ENCODE assay signal across 7 cellular contexts in the genomic region with DNA sequence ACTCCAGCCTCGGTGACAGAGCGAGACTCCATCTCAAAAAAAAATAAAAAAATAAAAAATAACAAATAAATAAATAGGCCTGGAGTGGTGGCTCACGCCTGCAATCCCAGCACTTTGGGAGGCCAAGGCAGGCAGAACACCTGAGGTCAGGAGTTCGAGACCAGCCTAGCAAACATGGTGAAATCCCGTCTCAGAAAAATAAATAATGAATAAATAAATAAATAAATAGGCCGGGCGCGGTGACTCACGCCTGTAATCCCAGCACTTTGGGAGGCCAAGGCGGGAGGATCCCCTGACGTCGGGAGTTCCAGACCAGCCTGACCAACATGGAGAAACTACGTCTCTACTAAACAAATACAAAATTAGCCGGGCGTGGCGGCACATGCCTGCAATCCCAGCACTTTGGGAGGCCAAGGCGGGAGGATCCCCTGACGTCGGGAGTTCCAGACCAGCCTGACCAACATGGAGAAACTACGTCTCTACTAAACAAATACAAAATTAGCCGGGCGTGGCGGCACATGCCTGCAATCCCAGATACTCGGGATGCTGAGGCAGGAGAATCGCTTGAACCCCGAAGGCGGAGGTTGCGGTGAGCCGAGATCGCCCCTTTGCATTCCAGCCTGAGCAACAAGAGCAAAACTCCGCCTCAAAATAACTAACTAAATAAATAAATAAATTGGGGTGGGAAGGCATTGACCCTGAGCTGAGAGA. TPM values are rescaled to one million over a fixed set of nuclear protein-coding genes. Genes with fewer than 3 reads are reported as not detected.
DNase-seq lines count a peak whose midpoint lies in the region; ATAC-seq and TF ChIP-seq lines count a peak whose summit lies in the region.
"Not testable (repeated sequence)": the region's sequence is repeated elsewhere in the genome, so short reads cannot be mapped to it uniquely, and the experiment has no call there.
"Had no signal": no experiment of that assay in that cellular context is flagged by ENCODE, and none has a peak within 500 bp of the region (broad histone marks: within the 10 kb centered on the region; RNA-seq: fewer than 3 reads in every experiment).

No MANE protein-coding gene starts in this region.

- H3K27ac Mint-ChIP-seq in CD4-positive, alpha-beta T cell, result peak overlapping the region; percentile 98
- peak overlapping the region; percentile 98 for H3K27ac Mint-ChIP-seq in activated naive CD8-positive, alpha-beta T cell

- intact Hi-C loops in CD4-positive, alpha-beta T cell (cut with DNase I, micrococcal nuclease), result loop anchor here (1.0 to 5.0 kb wide), 3 partner anchors 13 to 101 kb away; partner anchors contain the start of gene FTL (in 1 of the 2)
- intact Hi-C loops in Panc1 (cut with micrococcal nuclease; ENCODE audit: unreplicated experiment), result not testable (repeated sequence)
- intact Hi-C loops in esophagus muscularis mucosa (cut with DNase I) (loop anchor here (5.0 kb wide), 1 partner anchor 96 kb away; the partner anchor contains the start of gene FTL), spleen (cut with DNase I; ENCODE audit: low total_unique reads) (loop anchor here (10.0 kb wide), 1 partner anchor 93 kb away; the partner anchor contains the start of gene FTL)

- not testable (repeated sequence) for ATAC-seq in CD4-positive, alpha-beta T cell (ENCODE audit: poor library complexity); Panc1

- not testable (repeated sequence) for H3K27ac ChIP-seq in CD4-positive, alpha-beta T cell (ENCODE audit: low read depth, low read length)
- H3K27ac ChIP-seq in Panc1 (ENCODE audit: low read length), result peak overlapping the region; percentile 65; the same call in 1 of the 2 replicates
- H3K27ac ChIP-seq in esophagus muscularis mucosa (replicated peaks in 1 of 4), result peak overlapping the region; percentile 94 to 100 (median 98)
- H3K27ac ChIP-seq in muscle layer of colon (ENCODE audit: low read depth, low read length), result peak overlapping the region; percentile 100
- peak overlapping the region in 7 of 8 donors; percentile 96 to 100 (median 100) for H3K27ac ChIP-seq in spleen

- H3K9me3 Mint-ChIP-seq in CD4-positive, alpha-beta T cell; activated naive CD8-positive, alpha-beta T cell (ENCODE audit: low read depth): not testable (repeated sequence)

- H3K4me1 ChIP-seq in Panc1 (ENCODE audit: control insufficient read depth, insufficient read depth, low read length) (peaks cover 16% of the 10 kb centered on the region), esophagus muscularis mucosa (peaks cover 41 to 67% (median 64%) of the 10 kb centered on the region in 4 donors), muscle layer of colon (ENCODE audit: insufficient read depth, low read length) (peaks cover 43% of the 10 kb centered on the region), spleen (peaks cover 35 to 68% (median 45%) of the 10 kb centered on the region in 6 donors)

- not testable (repeated sequence) for H3K27me3 ChIP-seq in CD4-positive, alpha-beta T cell (ENCODE audit: control insufficient read depth, insufficient read depth, low read length); Panc1 (ENCODE audit: control insufficient read depth, insufficient read depth, low read length); esophagus muscularis mucosa; muscle layer of colon (ENCODE audit: control insufficient read depth in 1 of 2, insufficient read depth in 2 of 2, low read length in 2 of 2); spleen (replicated peaks in 1 of 7)

- peaks cover 45% of the 10 kb centered on the region for H3K4me1 Mint-ChIP-seq in CD4-positive, alpha-beta T cell (ENCODE audit: low read depth)
- peaks cover 31% of the 10 kb centered on the region for H3K4me1 Mint-ChIP-seq in activated naive CD8-positive, alpha-beta T cell (ENCODE audit: low read depth)

- peak overlapping the region; percentile 45 to 99 for H3K4me3 ChIP-seq in Panc1 (ENCODE audit: low read depth in 2 of 2, low read length in 2 of 2)
- H3K4me3 ChIP-seq in esophagus muscularis mucosa, result peak overlapping the region; percentile 64 to 95 (median 80)
- H3K4me3 ChIP-seq in muscle layer of colon (ENCODE audit: low read depth in 1 of 2, low read length in 2 of 2), result peak overlapping the region in 1 of 2 donors; percentile 99
- H3K4me3 ChIP-seq in spleen, result peak overlapping the region in 6 of 8 donors; percentile 60 to 90 (median 85)

- TF ChIP-seq POLR2A in esophagus muscularis mucosa (IDR thresholded peaks at IDR 0.05; ENCODE audit: low read depth); spleen (IDR thresholded peaks at IDR 0.05): not testable (repeated sequence)

- TF ChIP-seq EP300 in esophagus muscularis mucosa (IDR thresholded peaks at IDR 0.05), result not testable (repeated sequence)

- H3K27me3 Mint-ChIP-seq in CD4-positive, alpha-beta T cell; activated naive CD8-positive, alpha-beta T cell: not testable (repeated sequence)

- peaks cover 45% of the 10 kb centered on the region for H3K36me3 Mint-ChIP-seq in CD4-positive, alpha-beta T cell (ENCODE audit: low read depth)
- H3K36me3 Mint-ChIP-seq in activated naive CD8-positive, alpha-beta T cell, result peaks cover 20% of the 10 kb centered on the region

- peak overlapping the region; percentile 96 for H3K4me3 Mint-ChIP-seq in CD4-positive, alpha-beta T cell
- peak overlapping the region; percentile 99 for H3K4me3 Mint-ChIP-seq in activated naive CD8-positive, alpha-beta T cell

- 84% methylated on average over 31 of the region's 31 CpGs for WGBS in esophagus muscularis mucosa
- WGBS in spleen, 5 donors, result 83 to 92% (median 87%) methylated on average over 24 to 31 of the region's 31 CpGs

- not testable (repeated sequence) for BruUV-seq in Panc1 (replicated peaks; lab: Mats Ljungman, UMichigan)

- CTCF ChIA-PET in CD4-positive, alpha-beta T cell (lab: Charles Lee), result interaction anchor here (0.7 to 2.1 kb wide), 7 partner anchors 9 to 122 kb away, joined by 3 to 5 read pairs (median 4); partner anchors contain the start of genes GYS1 and RUVBL2
- CTCF ChIA-PET in Panc1 (lab: Charles Lee), result not testable (repeated sequence)

- in situ Hi-C loops in Panc1 (cut with HindIII; ENCODE audit: low pct_unique_long_range_greater_than_20kb, low sequenced_read_pairs), result not testable (repeated sequence)

- not testable (repeated sequence) for H3K9me3 ChIP-seq in CD4-positive, alpha-beta T cell (ENCODE audit: control insufficient read depth, low read length); Panc1 (ENCODE audit: control insufficient read depth, insufficient read depth, low read depth, low read length); esophagus muscularis mucosa; muscle layer of colon (ENCODE audit: low read length); spleen

- DNase-seq in CD4-positive, alpha-beta T cell; Panc1 (ENCODE audit: low read depth, low spot score); esophagus muscularis mucosa (ENCODE audit: extremely low spot score); spleen: not testable (repeated sequence)

- not testable (repeated sequence) for TF ChIP-seq CTCF in CD4-positive, alpha-beta T cell (IDR thresholded peaks at IDR 0.05); Panc1 (IDR thresholded peaks at IDR 0.05); esophagus muscularis mucosa (IDR thresholded peaks at IDR 0.05); spleen (IDR thresholded peaks at IDR 0.05 in 8 of 11, conservative IDR thresholded peaks at IDR 0.05 in 3 of 11)

- POLR2A ChIA-PET in CD4-positive, alpha-beta T cell (lab: Charles Lee), result interaction anchor here (0.6 to 6.5 kb wide), 11 partner anchors 12 to 122 kb away, joined by 3 to 55 read pairs (median 5); partner anchors contain the start of genes BAX, DHDH, FTL and GYS1
- POLR2A ChIA-PET in Panc1 (lab: Charles Lee), result interaction anchor here (0.6 kb wide), 2 partner anchors 31 to 32 kb away, joined by 3 to 8 read pairs; no protein-coding TSS in a partner anchor

- H3K9ac ChIP-seq in muscle layer of colon (ENCODE audit: low read length), result not testable (repeated sequence)

- peaks cover 10% of the 10 kb centered on the region; the same call in 1 of the 2 replicates for H3K36me3 ChIP-seq in Panc1 (ENCODE audit: control insufficient read depth, insufficient read depth, low read length)
- peaks cover 8 to 36% (median 30%) of the 10 kb centered on the region in 4 donors for H3K36me3 ChIP-seq in esophagus muscularis mucosa
- peaks cover 29% of the 10 kb centered on the region for H3K36me3 ChIP-seq in muscle layer of colon (ENCODE audit: insufficient read depth, low read length)
- H3K36me3 ChIP-seq in spleen, result peaks cover 0 to 36% (median 19%) of the 10 kb centered on the region in 6 donors

RNA-seq across cellular contexts. Expression of gene PPP1R15A, which starts 0.6 kb away (rescaled TPM):
- total RNA-seq in CD4-positive, alpha-beta T cell, result 100 to 1,000 TPM; 569 to 584 TPM
- 27.1 TPM for total RNA-seq in Panc1 (2021; ENCODE audit: unreplicated experiment)
- polyA plus RNA-seq in Panc1 (2012; ENCODE audit: insufficient read length), result 21.8 TPM
- total RNA-seq in esophagus muscularis mucosa, result 10 to 100 TPM; 40.3 to 98.7 (median 64.4) TPM
- total RNA-seq in spleen, result 10 to 100 TPM; 30.2 to 74.2 (median 47.6) TPM
- polyA plus RNA-seq in spleen, result 10 to 100 TPM; 18.5 to 54.5 (median 21.5) TPM

RNA-seq across cellular contexts. Expression of gene PLEKHA4, which starts 3.2 kb away (rescaled TPM):
- 1 to 10 TPM; 1.4 to 2.7 TPM for total RNA-seq in CD4-positive, alpha-beta T cell
- 4.2 TPM for total RNA-seq in Panc1 (2021; ENCODE audit: unreplicated experiment)
- polyA plus RNA-seq in Panc1 (2012; ENCODE audit: insufficient read length), result 4.4 TPM
- 10 to 100 TPM; 11.4 to 27.4 (median 18.9) TPM for total RNA-seq in esophagus muscularis mucosa
- 10 to 100 TPM in 6 of 7 donors, 1 to 10 TPM in 1; 8.6 to 24.2 (median 16.0) TPM for total RNA-seq in spleen
- polyA plus RNA-seq in spleen, result 10 to 100 TPM; 12.2 to 20.6 (median 13.8) TPM

RNA-seq across cellular contexts. Expression of gene TULP2, which starts 26.9 kb away (rescaled TPM):
- not detected for total RNA-seq in CD4-positive, alpha-beta T cell
- total RNA-seq in Panc1 (2021; ENCODE audit: unreplicated experiment), result 0.15 TPM
- polyA plus RNA-seq in Panc1 (2012; ENCODE audit: insufficient read length), result not detected
- 1 to 10 TPM in 1 of 4 donors, under 1 TPM in 3; 0.75 to 1.3 (median 0.83) TPM for total RNA-seq in esophagus muscularis mucosa
- total RNA-seq in spleen, result 1 to 10 TPM in 3 of 7 donors, under 1 TPM in 3, not detected in 1; 0.34 to 5.0 (median 1.3) TPM
- polyA plus RNA-seq in spleen, result under 1 TPM in 2 of 3 donors, not detected in 1; 0.14 to 0.32 TPM
- total RNA-seq: kidney epithelial cell had no signal

RNA-seq across cellular contexts. Expression of gene NUCB1, which starts 28.5 kb away (rescaled TPM):
- total RNA-seq in CD4-positive, alpha-beta T cell, result 10 to 100 TPM; 73.7 to 77.0 TPM
- total RNA-seq in Panc1 (2021; ENCODE audit: unreplicated experiment) (102 TPM), esophagus muscularis mucosa (100 to 1,000 TPM; 179 to 356 (median 284) TPM), spleen (100 to 1,000 TPM; 217 to 321 (median 268) TPM)
- 259 TPM for polyA plus RNA-seq in Panc1 (2012; ENCODE audit: insufficient read length)
- 100 to 1,000 TPM in 1 of 3 donors, 10 to 100 TPM in 2; 67.6 to 125 (median 72.4) TPM for polyA plus RNA-seq in spleen

RNA-seq across cellular contexts. Expression of gene HSD17B14, which starts 35.3 kb away (rescaled TPM):
- 1 to 10 TPM in 1 of 2 experiments, under 1 TPM in 1; 0.93 to 1.3 TPM for total RNA-seq in CD4-positive, alpha-beta T cell
- total RNA-seq in Panc1 (2021; ENCODE audit: unreplicated experiment), result 20.8 TPM
- 44.5 TPM for polyA plus RNA-seq in Panc1 (2012; ENCODE audit: insufficient read length)
- total RNA-seq in esophagus muscularis mucosa, result 1 to 10 TPM; 7.1 to 8.9 (median 7.8) TPM
- 10 to 100 TPM in 3 of 7 donors, 1 to 10 TPM in 4; 2.4 to 14.7 (median 8.1) TPM for total RNA-seq in spleen
- 10 to 100 TPM; 10.1 to 16.5 (median 11.2) TPM for polyA plus RNA-seq in spleen

Comparison
In these comparisons a context has a peak if more than half of its experiments do, and no peak if none do; other contexts are left out.
1. RNA of gene PPP1R15A, which starts 0.6 kb away (total RNA-seq): 569 to 584 TPM in CD4-positive, alpha-beta T cell; 40.3 to 98.7 TPM in esophagus muscularis mucosa, 30.2 to 74.2 TPM in spleen and 27.1 TPM in Panc1 (single experiment); every median in the first group is over 4 times any median in the second.